Comparison of ENCODE assay signal across 23 cellular contexts in the genomic region with DNA sequence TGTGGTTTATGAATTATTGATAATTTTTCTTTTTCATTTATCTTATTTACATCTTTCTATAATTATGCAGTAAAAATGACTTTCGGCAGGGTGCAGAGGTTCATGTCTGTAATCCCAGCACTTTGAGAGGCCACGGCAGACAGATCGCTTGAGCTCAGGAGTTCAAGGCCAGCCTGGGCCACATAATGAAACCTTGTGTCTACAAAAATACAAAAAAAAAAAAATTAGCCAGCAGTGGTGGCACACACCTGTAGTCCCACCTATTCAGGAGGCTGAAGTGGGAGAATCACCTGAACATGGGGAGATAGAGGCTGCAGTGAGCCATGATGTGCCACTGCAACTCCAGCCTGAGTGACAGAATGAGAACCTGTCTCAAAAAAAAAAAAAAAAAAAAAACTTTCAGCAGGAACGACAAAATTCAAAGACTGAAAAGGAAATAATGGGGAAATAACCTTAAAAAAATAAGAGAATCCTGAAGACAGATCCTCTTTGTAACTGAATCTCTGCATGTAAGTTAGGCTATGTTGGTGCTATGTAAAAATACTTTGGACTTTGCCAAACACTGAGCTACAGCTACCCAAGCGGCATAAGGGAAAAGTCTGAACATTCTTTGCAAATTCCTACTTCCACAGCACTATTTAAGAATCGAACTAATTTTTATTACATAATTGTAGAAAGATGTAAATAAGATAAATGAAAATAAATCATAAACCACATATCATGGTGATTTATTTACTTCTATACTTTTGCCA. TPM values are rescaled to one million over a fixed set of nuclear protein-coding genes. Genes with fewer than 3 reads are reported as not detected.
DNase-seq lines count a peak whose midpoint lies in the region; ATAC-seq, FAIRE-seq and TF ChIP-seq lines count a peak whose summit lies in the region.
"Had no signal": no experiment of that assay in that cellular context is flagged by ENCODE, and none has a peak within 500 bp of the region (broad histone marks: within the 10 kb centered on the region; RNA-seq: fewer than 3 reads in every experiment).

No MANE protein-coding gene starts in this region.

- H3K4me3 ChIP-seq in HepG2 (replicated peaks in 1 of 3; ENCODE audit: insufficient read depth in 1 of 3, low read depth in 2 of 3, low read length in 3 of 3) (no peak overlapping the region), right lobe of liver (no peak overlapping the region), kidney (ENCODE audit: low read length in 2 of 2) (no peak overlapping the region), small intestine (ENCODE audit: low read depth in 1 of 2, low read length in 2 of 2) (no peak overlapping the region)
- H3K4me3 ChIP-seq: A549; BLaER1 treated with 17β-estradiol and CSF1 and Interleukin-3, amounts not matched to agents 10 nM and 100 nM had no signal

- H4K20me1 ChIP-seq in HepG2 (ENCODE audit: insufficient read depth, low read length) = no peaks in the 10 kb centered on the region
- H4K20me1 ChIP-seq: BLaER1 treated with 17β-estradiol and CSF1 and Interleukin-3, amounts not matched to agents 10 nM and 100 nM had no signal

- H3K79me2 ChIP-seq in HepG2 (ENCODE audit: insufficient read depth, low read length) = no peaks in the 10 kb centered on the region

- H3K4me2 ChIP-seq in HepG2 (ENCODE audit: low read depth, low read length) = peak overlapping the region; percentile 39; the same call in 1 of the 2 replicates
- H3K4me2 ChIP-seq: A549; BLaER1 treated with 17β-estradiol and CSF1 and Interleukin-3, amounts not matched to agents 10 nM and 100 nM had no signal

- intact Hi-C loops in HepG2 (cut with micrococcal nuclease; ENCODE audit: unreplicated experiment) = no loop called here
- intact Hi-C loops in right lobe of liver (cut with DNase I) = no loop called here
- intact Hi-C loops in kidney (cut with DNase I) = no loop called here
- intact Hi-C loops in activated CD4-positive, alpha-beta T cell treated with anti-CD3 and anti-CD28 coated beads, Interleukin-2, amount 10 ng/mL, durations not matched to agents 24 days and 14 days (cut with micrococcal nuclease) = no loop called here

- TF ChIP-seq POLR2A in HepG2 (IDR thresholded peaks at IDR 0.05; ENCODE audit: insufficient read depth in 1 of 2, low read depth in 2 of 2, low read length in 2 of 2) (no peak), right lobe of liver (IDR thresholded peaks at IDR 0.05) (no peak)

- no peak overlapping the region for H3K4me3 Mint-ChIP-seq in activated CD4-positive, alpha-beta T cell treated with anti-CD3 and anti-CD28 coated beads, Interleukin-2, amount 10 ng/mL, durations not matched to agents 24 days and 14 days
- H3K4me3 Mint-ChIP-seq: B cell; CD4-positive, alpha-beta T cell; CD8-positive, alpha-beta T cell had no signal

- FAIRE-seq in HepG2 (lab: Jason Lieb, UNC) (peak; percentile 23), kidney (lab: Jason Lieb, UNC) (peak; percentile 49), small intestine (lab: Jason Lieb, UNC) (peak; percentile 33)
- FAIRE-seq: A549, D721Med, GM12891, GM19239 had no signal

- ATAC-seq in HepG2 (peak; percentile 69), right lobe of liver (no peak), HG02852 (IDR thresholded peaks at IDR 0.05; ENCODE audit: unreplicated experiment) (no peak)
- ATAC-seq: A549; CD8-positive, alpha-beta T cell had no signal

- no peak overlapping the region for H2AFZ ChIP-seq in HepG2 (ENCODE audit: low read length)

- no peak overlapping the region for H3K27ac Mint-ChIP-seq in activated CD4-positive, alpha-beta T cell treated with anti-CD3 and anti-CD28 coated beads, Interleukin-2, amount 10 ng/mL, durations not matched to agents 24 days and 14 days
- H3K27ac Mint-ChIP-seq: B cell; CD4-positive, alpha-beta T cell; CD8-positive, alpha-beta T cell had no signal

- H3K9me3 ChIP-seq in HepG2 (ENCODE audit: low read length) (no peaks in the 10 kb centered on the region), right lobe of liver (no peaks in the 10 kb centered on the region), kidney (ENCODE audit: control insufficient read depth in 1 of 2, low read length in 2 of 2) (no peaks in the 10 kb centered on the region), small intestine (ENCODE audit: control insufficient read depth, low read depth) (no peaks in the 10 kb centered on the region)
- H3K9me3 ChIP-seq: A549; BLaER1 treated with 17β-estradiol and CSF1 and Interleukin-3, amounts not matched to agents 10 nM and 100 nM; Caco-2 had no signal

- H3K9me3 Mint-ChIP-seq in activated CD4-positive, alpha-beta T cell treated with anti-CD3 and anti-CD28 coated beads, Interleukin-2, amount 10 ng/mL, durations not matched to agents 24 days and 14 days = peaks cover 17% of the 10 kb centered on the region
- H3K9me3 Mint-ChIP-seq: CD4-positive, alpha-beta T cell; CD8-positive, alpha-beta T cell had no signal

- peaks cover 2% of the 10 kb centered on the region for H3K36me3 Mint-ChIP-seq in activated CD4-positive, alpha-beta T cell treated with anti-CD3 and anti-CD28 coated beads, Interleukin-2, amount 10 ng/mL, durations not matched to agents 24 days and 14 days (ENCODE audit: low read depth)
- H3K36me3 Mint-ChIP-seq: CD8-positive, alpha-beta T cell had no signal

- in situ Hi-C loops in HepG2 (cut with HindIII; ENCODE audit: extremely low pct_ligation_motif_present, low pct_unique_long_range_greater_than_20kb) = no loop called here

- TF ChIP-seq CTCF in HepG2 (CRISPR knock-in tag; IDR thresholded peaks at IDR 0.05) (no peak), right lobe of liver (IDR thresholded peaks at IDR 0.05) (no peak), kidney (IDR thresholded peaks at IDR 0.05; ENCODE audit: borderline replicate concordance, extremely low read depth, insufficient read depth) (no peak)

- peaks cover 6% of the 10 kb centered on the region for H3K4me1 Mint-ChIP-seq in activated CD4-positive, alpha-beta T cell treated with anti-CD3 and anti-CD28 coated beads, Interleukin-2, amount 10 ng/mL, durations not matched to agents 24 days and 14 days

- no peak for TF ChIP-seq RAD21 in HepG2 (CRISPR knock-in tag; IDR thresholded peaks at IDR 0.05)

- H3K9ac ChIP-seq in HepG2 (ENCODE audit: insufficient read depth, low read depth, low read length) = no peak overlapping the region
- no peak overlapping the region for H3K9ac ChIP-seq in kidney (ENCODE audit: low read length in 2 of 2)
- H3K9ac ChIP-seq: BLaER1 treated with 17β-estradiol and CSF1 and Interleukin-3, amounts not matched to agents 10 nM and 100 nM had no signal

- 6% methylated on average over 6 of the region's 6 CpGs for WGBS in HepG2 (ENCODE audit: low lambda C conversion rate)
- WGBS in right lobe of liver (ENCODE audit: insufficient coverage, low coverage, low lambda C conversion rate, missing lambda C conversion rate) = 75% methylated on average over 6 of the region's 6 CpGs
- 72 to 80% (median 79%) methylated on average over 6 of the region's 6 CpGs for WGBS in small intestine, 3 donors

- DNase-seq in HepG2 (ENCODE audit: low spot score) (peak; percentile 68), right lobe of liver (no peak), kidney (no peak), small intestine (no peak)
- no peak for DNase-seq in activated CD4-positive, alpha-beta T cell treated with anti-CD3 and anti-CD28 coated beads, Interleukin-2, amount 10 ng/mL, durations not matched to agents 24 days and 14 days
- DNase-seq: AML-193; Caco-2; Calu3; CD4-positive, alpha-beta T cell; CD8-positive, alpha-beta T cell; DMS79; DND-41; EL; GF-D8 had no signal

- H3K27ac ChIP-seq in HepG2 (ENCODE audit: extremely low read length, insufficient read depth, low read length) (no peak overlapping the region), right lobe of liver (no peak overlapping the region), kidney (ENCODE audit: low read depth in 2 of 2, low read length in 2 of 2) (no peak overlapping the region), small intestine (ENCODE audit: low read depth in 1 of 2, low read length in 1 of 2) (no peak overlapping the region)
- H3K27ac ChIP-seq: 22Rv1; A549; BLaER1 treated with 17β-estradiol and CSF1 and Interleukin-3, amounts not matched to agents 10 nM and 100 nM; C4-2B had no signal

- POLR2A ChIA-PET in HepG2 (lab: Yijun Ruan, JAX) = interaction anchor here (2.8 kb wide), 1 partner anchor 94 kb away, joined by 19 read pairs; the partner anchor contains the start of gene INTS6

- H3K36me3 ChIP-seq in HepG2 (replicated peaks in 1 of 2; ENCODE audit: control insufficient read depth in 1 of 2, insufficient read depth in 2 of 2, low read length in 2 of 2) (no peaks in the 10 kb centered on the region), right lobe of liver (no peaks in the 10 kb centered on the region), kidney (ENCODE audit: control insufficient read depth in 1 of 2, insufficient read depth in 2 of 2, low read length in 2 of 2) (no peaks in the 10 kb centered on the region), small intestine (ENCODE audit: control insufficient read depth in 2 of 2, insufficient read depth in 2 of 2, low read length in 2 of 2) (no peaks in the 10 kb centered on the region)
- H3K36me3 ChIP-seq: BLaER1 treated with 17β-estradiol and CSF1 and Interleukin-3, amounts not matched to agents 10 nM and 100 nM had no signal

- no TSS peak for BruUV-seq in HepG2 (replicated peaks; lab: Mats Ljungman, UMichigan)

- CTCF ChIA-PET in HepG2 (lab: Yijun Ruan, JAX; ENCODE audit: low intra/inter-chr PET ratio, low total read pairs) = no interaction called here

- H3K27me3 Mint-ChIP-seq in activated CD4-positive, alpha-beta T cell treated with anti-CD3 and anti-CD28 coated beads, Interleukin-2, amount 10 ng/mL, durations not matched to agents 24 days and 14 days = peaks cover 4% of the 10 kb centered on the region
- H3K27me3 Mint-ChIP-seq: B cell; CD4-positive, alpha-beta T cell had no signal

- no peak for TF ChIP-seq EP300 in HepG2 (IDR thresholded peaks at IDR 0.05; ENCODE audit: low read depth in 2 of 2, low read length in 2 of 2)
- no peak for TF ChIP-seq EP300 in HepG2 (CRISPR knock-in tag; IDR thresholded peaks at IDR 0.05; ENCODE audit: borderline replicate concordance)

- H3K27me3 ChIP-seq in HepG2 (ENCODE audit: control insufficient read depth in 1 of 2, insufficient read depth in 2 of 2, low read length in 2 of 2) (no peaks in the 10 kb centered on the region), right lobe of liver (no peaks in the 10 kb centered on the region), small intestine (ENCODE audit: control insufficient read depth in 2 of 2, insufficient read depth in 2 of 2, low read length in 2 of 2) (no peaks in the 10 kb centered on the region)
- H3K27me3 ChIP-seq: BLaER1 treated with 17β-estradiol and CSF1 and Interleukin-3, amounts not matched to agents 10 nM and 100 nM had no signal

- H3K4me1 ChIP-seq in HepG2 (ENCODE audit: insufficient read depth, low read length) (peaks cover 38% of the 10 kb centered on the region), right lobe of liver (no peaks in the 10 kb centered on the region), kidney (ENCODE audit: control insufficient read depth in 1 of 2, insufficient read depth in 1 of 2, low read depth in 1 of 2, low read length in 2 of 2) (peaks cover 0 to 4% of the 10 kb centered on the region in 2 donors), small intestine (ENCODE audit: control insufficient read depth in 2 of 2, insufficient read depth in 1 of 2, low read depth in 1 of 2, low read length in 1 of 2) (no peaks in the 10 kb centered on the region)
- H3K4me1 ChIP-seq: Caco-2 had no signal

RNA-seq across cellular contexts. Expression of gene WDFY2, which starts 36.7 kb away (rescaled TPM):
- total RNA-seq in HepG2 (2016; rRNA removed; fragmentation: Illumina TruSeq; extraction: Trizol) (16.4 and 22.6 TPM in 2 replicates), right lobe of liver (10 to 100 TPM in 1 of 6 experiments, 1 to 10 TPM in 5; 4.5 to 12.0 (median 7.3) TPM), kidney (13.0 TPM)
- total RNA-seq in HepG2 (2016; cell fraction: cytosol; rRNA removed; fragmentation: Illumina TruSeq; extraction: Trizol; ENCODE audit: low read depth) = 2.3 and 2.6 TPM in 2 replicates
- 17.3 and 21.4 TPM in 2 replicates for total RNA-seq in HepG2 (2016; cell fraction: insoluble cytoplasmic fraction; rRNA removed; fragmentation: Illumina TruSeq; extraction: Trizol)
- 5.6 and 7.0 TPM in 2 replicates for total RNA-seq in HepG2 (2016; cell fraction: membrane; rRNA removed; fragmentation: Illumina TruSeq; extraction: Trizol)
- 70.9 and 71.5 TPM in 2 replicates for total RNA-seq in HepG2 (2016; cell fraction: nucleus; rRNA removed; fragmentation: Illumina TruSeq; extraction: Trizol)
- polyA plus RNA-seq in HepG2 (2011; rRNA removed) (27.0 and 27.5 TPM in 2 replicates), kidney (ENCODE audit: insufficient read depth, low read depth, low replicate concordance) (4.8 TPM), small intestine (1 to 10 TPM in 1 of 3 donors, under 1 TPM in 2; 0.81 to 2.5 (median 0.89) TPM)
- 8.0 and 11.1 TPM in 2 replicates for polyA plus RNA-seq in HepG2 (2011; cell fraction: cytosol; rRNA removed)
- polyA plus RNA-seq in HepG2 (2011; cell fraction: nucleus; rRNA removed) = 67.6 and 71.9 TPM in 2 replicates
- 21.4 and 23.6 TPM in 2 replicates for polyA plus RNA-seq in HepG2 (2012)
- polyA plus RNA-seq in HepG2 (2016; cell fraction: cytosol; fragmentation: Illumina TruSeq; extraction: Trizol; ENCODE audit: low read depth) = 1.3 and 1.7 TPM in 2 replicates
- polyA plus RNA-seq in HepG2 (2016; cell fraction: insoluble cytoplasmic fraction; fragmentation: Illumina TruSeq; extraction: Trizol; ENCODE audit: low read depth) = 16.8 and 17.1 TPM in 2 replicates
- 3.4 and 3.7 TPM in 2 replicates for polyA plus RNA-seq in HepG2 (2016; cell fraction: membrane; fragmentation: Illumina TruSeq; extraction: Trizol; ENCODE audit: low read depth)
- 63.8 and 64.3 TPM in 2 replicates for polyA plus RNA-seq in HepG2 (2016; cell fraction: nucleus; fragmentation: Illumina TruSeq; extraction: Trizol; ENCODE audit: insufficient read depth, low read depth)
- polyA minus RNA-seq in HepG2 (2011; rRNA and poly(A)+ RNA removed; ENCODE audit: low replicate concordance) = 10.1 and 51.6 TPM in 2 replicates
- polyA minus RNA-seq in HepG2 (2011; cell fraction: cytosol; rRNA and poly(A)+ RNA removed) = 12.9 and 15.9 TPM in 2 replicates
- polyA minus RNA-seq in HepG2 (2011; cell fraction: nucleus; rRNA and poly(A)+ RNA removed) = 150 and 174 TPM in 2 replicates
- total RNA-seq in activated CD4-positive, alpha-beta T cell treated with anti-CD3 and anti-CD28 coated beads, Interleukin-2, amount 10 ng/mL, durations not matched to agents 24 days and 14 days = 9.1 and 11.1 TPM in 2 replicates
